In the genomic region with DNA sequence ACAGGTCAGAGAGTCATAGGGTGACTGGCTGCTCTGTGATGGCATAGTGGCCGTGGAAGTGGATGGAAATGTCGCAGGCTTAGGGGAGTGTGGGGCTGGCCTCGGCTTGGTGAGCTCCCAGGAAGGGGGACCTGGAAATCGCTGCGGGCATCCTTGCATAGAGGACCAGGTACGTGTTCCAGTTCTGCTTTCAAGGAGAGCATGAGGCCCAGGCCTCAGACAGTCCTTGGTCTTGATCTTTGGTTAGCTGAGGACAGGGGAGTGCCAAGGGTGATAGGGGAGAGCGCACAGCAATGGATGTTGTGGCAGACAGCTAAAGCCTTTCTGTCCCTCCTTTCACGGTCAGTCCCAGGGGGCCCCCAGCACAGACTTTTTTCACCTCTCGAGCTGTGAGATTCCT, we compare ENCODE assay signal across 24 cellular contexts.
A peak's percentile ranks its signal among the peaks of the same experiment; 100 is the strongest.
DNase-seq lines count a peak whose midpoint lies in the region; FAIRE-seq and TF ChIP-seq lines count a peak whose summit lies in the region.
"Had no signal": no experiment of that assay in that cellular context is flagged by ENCODE, and none has a peak within 500 bp of the region (broad histone marks: within the 10 kb centered on the region; RNA-seq: fewer than 3 reads in every experiment).

No MANE protein-coding gene starts in this region.

- H3K4me3 ChIP-seq in Caco-2 (ENCODE audit: low read depth, low read length) (no peak overlapping the region), kidney (ENCODE audit: low read length in 2 of 2) (peak overlapping the region in 1 of 2 donors; percentile 13)
- H3K4me3 ChIP-seq: A549, GM12878, GM23248 had no signal

- H3K9me3 Mint-ChIP-seq in Caco-2 (ENCODE audit: unreplicated experiment) (peaks cover 99% of the 10 kb centered on the region), chondrocyte (ENCODE audit: low read depth) (peaks cover 96% of the 10 kb centered on the region)

- TF ChIP-seq CTCF in Caco-2 (IDR thresholded peaks at IDR 0.05; ENCODE audit: insufficient read depth in 1 of 2, low read depth in 1 of 2, low read length in 1 of 2, severe bottlenecking in 1 of 2, unreplicated experiment in 1 of 2) (no peak), chondrocyte (IDR thresholded peaks at IDR 0.05) (no peak), kidney (IDR thresholded peaks at IDR 0.05; ENCODE audit: borderline replicate concordance, extremely low read depth, insufficient read depth) (no peak)

- H3K27ac ChIP-seq in kidney (ENCODE audit: low read depth in 2 of 2, low read length in 2 of 2) = no peak overlapping the region
- peak overlapping the region; percentile 37 for H3K27ac ChIP-seq in temporal lobe (ENCODE audit: low read depth, low read length)
- H3K27ac ChIP-seq: A549, GM23248 had no signal

- DNase-seq in Caco-2 (no peak), chondrocyte (ENCODE audit: low spot score) (peak; percentile 77), kidney (peak; percentile 39), inferior parietal cortex (ENCODE audit: extremely low spot score) (no peak), GM03348 (ENCODE audit: low spot score) (no peak)
- no peak for DNase-seq in activated CD8-positive, alpha-beta memory T cell treated with anti-CD3 and anti-CD28 coated beads, Interleukin-2, amount 50 U/mL, for 48 hours
- DNase-seq: CD4-positive, CD25-positive, alpha-beta regulatory T cell; DMS79 treated with DMSO at 0.1 percent for 48 hours; GM23248; H9; HFFc6; Kasumi-1; NCI-H1694; NCI-H2081; NCI-H2171; NCI-H345; NCI-H524 treated with DMSO at 0.1 percent for 48 hours; NCI-H82; OCI-M1; SHP77 had no signal

- POLR2A ChIA-PET in Caco-2 (lab: Charles Lee) = no interaction called here

- H3K27ac Mint-ChIP-seq in Caco-2 (ENCODE audit: unreplicated experiment) (no peak overlapping the region), chondrocyte (ENCODE audit: unreplicated experiment) (no peak overlapping the region)
- H3K27ac Mint-ChIP-seq: B cell; CD4-positive, CD25-positive, alpha-beta regulatory T cell; H9; HFFc6 had no signal

- no peak overlapping the region for H3K9ac ChIP-seq in kidney (ENCODE audit: low read length in 2 of 2)
- H3K9ac ChIP-seq: GM23248 had no signal

- H3K4me1 Mint-ChIP-seq in Caco-2 (ENCODE audit: low read depth, unreplicated experiment) (no peaks in the 10 kb centered on the region), chondrocyte (ENCODE audit: low read depth) (no peaks in the 10 kb centered on the region)
- H3K4me1 Mint-ChIP-seq: B cell; CD4-positive, CD25-positive, alpha-beta regulatory T cell; H9 had no signal

- no peaks in the 10 kb centered on the region for H3K27me3 ChIP-seq in Caco-2 (replicated peaks; ENCODE audit: control insufficient read depth, insufficient read depth, low read length)

- H3K27me3 Mint-ChIP-seq in Caco-2 (ENCODE audit: insufficient read depth, unreplicated experiment) = no peaks in the 10 kb centered on the region
- H3K27me3 Mint-ChIP-seq in chondrocyte (ENCODE audit: low read depth) = no peaks in the 10 kb centered on the region
- H3K27me3 Mint-ChIP-seq: B cell; CD4-positive, CD25-positive, alpha-beta regulatory T cell had no signal

- H3K4me1 ChIP-seq in Caco-2 (no peaks in the 10 kb centered on the region), kidney (ENCODE audit: control insufficient read depth in 1 of 2, insufficient read depth in 1 of 2, low read depth in 1 of 2, low read length in 2 of 2) (no peaks in the 10 kb centered on the region)
- H3K4me1 ChIP-seq: A549 had no signal

- intact Hi-C loops in Caco-2 (cut with micrococcal nuclease; ENCODE audit: unreplicated experiment) (no loop called here), kidney (cut with DNase I) (no loop called here)

- no peak for FAIRE-seq in kidney (lab: Jason Lieb, UNC)
- FAIRE-seq: A549, GM12878 had no signal

- H3K4me3 Mint-ChIP-seq in Caco-2 (ENCODE audit: unreplicated experiment) (no peak overlapping the region), chondrocyte (ENCODE audit: unreplicated experiment) (no peak overlapping the region)
- H3K4me3 Mint-ChIP-seq: B cell; CD4-positive, CD25-positive, alpha-beta regulatory T cell; H9; HFFc6 had no signal

- H3K9me3 ChIP-seq in Caco-2 = peaks cover 95% of the 10 kb centered on the region
- H3K9me3 ChIP-seq in kidney (ENCODE audit: control insufficient read depth in 1 of 2, low read length in 2 of 2) = peaks cover 90 to 100% of the 10 kb centered on the region in 2 donors

- CTCF ChIA-PET in Caco-2 (lab: Charles Lee) = interaction anchor here (0.9 kb wide), 1 partner anchor 179 kb away, joined by 3 read pairs; no protein-coding TSS in a partner anchor

- H3K36me3 ChIP-seq in Caco-2 (ENCODE audit: control insufficient read depth, insufficient read depth, low read length) (peaks cover 29% of the 10 kb centered on the region), kidney (ENCODE audit: control insufficient read depth in 1 of 2, insufficient read depth in 2 of 2, low read length in 2 of 2) (peaks cover 90 to 100% of the 10 kb centered on the region in 2 donors)

- H3K36me3 Mint-ChIP-seq in Caco-2 (ENCODE audit: insufficient read depth, unreplicated experiment) = peaks cover 100% of the 10 kb centered on the region
- peaks cover 100% of the 10 kb centered on the region for H3K36me3 Mint-ChIP-seq in chondrocyte (ENCODE audit: low read depth)

- TSS peak; percentile 19 for BruUV-seq in Caco-2 (replicated peaks; lab: Mats Ljungman, UMichigan)

Comparison
In these comparisons a context has a peak if more than half of its experiments do, and no peak if none do; other contexts are left out.
1. DNase-seq: peak in chondrocyte (single experiment) and kidney (single experiment); none in Caco-2 (0 of 2), activated CD8-positive, alpha-beta memory T cell treated with anti-CD3 and anti-CD28 coated beads, Interleukin-2, amount 50 U/mL, for 48 hours (single experiment), inferior parietal cortex (single experiment) and GM03348 (single experiment).